18 cellular contexts compared by ENCODE assay signal in genomic region chr11:72548481-72548880, GRCh38.
DNase-seq lines count a peak whose midpoint lies in the region; ATAC-seq and TF ChIP-seq lines count a peak whose summit lies in the region.
"Had no signal": no experiment of that assay in that cellular context is flagged by ENCODE, and none has a peak within 500 bp of the region (broad histone marks: within the 10 kb centered on the region; RNA-seq: fewer than 3 reads in every experiment).

No MANE protein-coding gene starts in this region.

- no peak for ATAC-seq in SK-N-SH treated with all-trans-retinoic acid at 6 μM for 48 hours
- ATAC-seq: A549; CD8-positive, alpha-beta T cell; GM12878; GM23338 had no signal

- no peak for TF ChIP-seq CTCF in fibroblast of mammary gland (conservative IDR thresholded peaks at IDR 0.05; ENCODE audit: control insufficient read depth, insufficient read depth, low read depth, low read length)

- H3K4me3 ChIP-seq in fibroblast of mammary gland (ENCODE audit: control insufficient read depth, low read depth, low read length) (no peak overlapping the region), skeletal muscle cell (ENCODE audit: low read depth, low read length) (no peak overlapping the region)
- H3K4me3 ChIP-seq: A549; BLaER1 treated with 17β-estradiol and CSF1 and Interleukin-3, amounts not matched to agents 10 nM and 100 nM; GM12878; GM23338 had no signal

- peak; percentile 17 for DNase-seq in EH (ENCODE audit: low read depth)
- DNase-seq in M059J (ENCODE audit: low read depth): peak; percentile 18
- peak; percentile 39 for DNase-seq in fibroblast of mammary gland (ENCODE audit: low read depth)
- peak; percentile 20 for DNase-seq in skeletal muscle cell (ENCODE audit: low read depth)
- no peak for DNase-seq in pons (ENCODE audit: low spot score)
- no peak for DNase-seq in SK-N-DZ (ENCODE audit: low spot score)
- no peak for DNase-seq in 8988T
- DNase-seq: Calu3; CD8-positive, alpha-beta T cell; DMS79 treated with DMSO at 0.1 percent for 48 hours; EL; HCEC 1CT; HFFc6 had no signal

TF ChIP-seq in SK-N-SH treated with all-trans-retinoic acid at 6 μM for 48 hours, 23 proteins besides CTCF, POLR2A, EP300 and RAD21:
- TF ChIP-seq TOX (CRISPR knock-in tag; IDR thresholded peaks at IDR 0.05; ENCODE audit: borderline replicate concordance) (no peak), ZNF70 (CRISPR knock-in tag; IDR thresholded peaks at IDR 0.05) (no peak), TCF4 (CRISPR knock-in tag; IDR thresholded peaks at IDR 0.05; ENCODE audit: borderline replicate concordance) (no peak), CSDC2 (CRISPR knock-in tag; IDR thresholded peaks at IDR 0.05) (no peak), ZC3H10 (CRISPR knock-in tag; IDR thresholded peaks at IDR 0.05) (no peak), ZFP30 (CRISPR knock-in tag; IDR thresholded peaks at IDR 0.05) (no peak), TSHZ2 (CRISPR knock-in tag; IDR thresholded peaks at IDR 0.05) (no peak), RARB (CRISPR knock-in tag; IDR thresholded peaks at IDR 0.05) (no peak), ZNF8 (CRISPR knock-in tag; IDR thresholded peaks at IDR 0.05) (no peak), CSRNP3 (CRISPR knock-in tag; IDR thresholded peaks at IDR 0.05) (no peak), GLIS3 (CRISPR knock-in tag; IDR thresholded peaks at IDR 0.05) (no peak), PPARA (CRISPR knock-in tag; IDR thresholded peaks at IDR 0.05; ENCODE audit: borderline replicate concordance) (no peak), BACH2 (CRISPR knock-in tag; IDR thresholded peaks at IDR 0.05; ENCODE audit: borderline replicate concordance) (no peak), OSR1 (CRISPR knock-in tag; IDR thresholded peaks at IDR 0.05) (no peak)
- TF ChIP-seq, protein P1, sequence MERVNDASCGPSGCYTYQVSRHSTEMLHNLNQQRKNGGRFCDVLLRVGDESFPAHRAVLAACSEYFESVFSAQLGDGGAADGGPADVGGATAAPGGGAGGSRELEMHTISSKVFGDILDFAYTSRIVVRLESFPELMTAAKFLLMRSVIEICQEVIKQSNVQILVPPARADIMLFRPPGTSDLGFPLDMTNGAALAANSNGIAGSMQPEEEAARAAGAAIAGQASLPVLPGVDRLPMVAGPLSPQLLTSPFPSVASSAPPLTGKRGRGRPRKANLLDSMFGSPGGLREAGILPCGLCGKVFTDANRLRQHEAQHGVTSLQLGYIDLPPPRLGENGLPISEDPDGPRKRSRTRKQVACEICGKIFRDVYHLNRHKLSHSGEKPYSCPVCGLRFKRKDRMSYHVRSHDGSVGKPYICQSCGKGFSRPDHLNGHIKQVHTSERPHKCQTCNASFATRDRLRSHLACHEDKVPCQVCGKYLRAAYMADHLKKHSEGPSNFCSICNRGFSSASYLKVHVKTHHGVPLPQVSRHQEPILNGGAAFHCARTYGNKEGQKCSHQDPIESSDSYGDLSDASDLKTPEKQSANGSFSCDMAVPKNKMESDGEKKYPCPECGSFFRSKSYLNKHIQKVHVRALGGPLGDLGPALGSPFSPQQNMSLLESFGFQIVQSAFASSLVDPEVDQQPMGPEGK (CRISPR knock-in tag; IDR thresholded peaks at IDR 0.05; ENCODE audit: borderline replicate concordance): no peak
- TF ChIP-seq, protein P2, sequence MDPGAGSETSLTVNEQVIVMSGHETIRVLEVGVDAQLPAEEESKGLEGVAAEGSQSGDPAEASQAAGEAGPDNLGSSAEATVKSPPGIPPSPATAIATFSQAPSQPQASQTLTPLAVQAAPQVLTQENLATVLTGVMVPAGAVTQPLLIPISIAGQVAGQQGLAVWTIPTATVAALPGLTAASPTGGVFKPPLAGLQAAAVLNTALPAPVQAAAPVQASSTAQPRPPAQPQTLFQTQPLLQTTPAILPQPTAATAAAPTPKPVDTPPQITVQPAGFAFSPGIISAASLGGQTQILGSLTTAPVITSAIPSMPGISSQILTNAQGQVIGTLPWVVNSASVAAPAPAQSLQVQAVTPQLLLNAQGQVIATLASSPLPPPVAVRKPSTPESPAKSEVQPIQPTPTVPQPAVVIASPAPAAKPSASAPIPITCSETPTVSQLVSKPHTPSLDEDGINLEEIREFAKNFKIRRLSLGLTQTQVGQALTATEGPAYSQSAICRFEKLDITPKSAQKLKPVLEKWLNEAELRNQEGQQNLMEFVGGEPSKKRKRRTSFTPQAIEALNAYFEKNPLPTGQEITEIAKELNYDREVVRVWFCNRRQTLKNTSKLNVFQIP (CRISPR knock-in tag; IDR thresholded peaks at IDR 0.05; ENCODE audit: borderline replicate concordance, low read depth): no peak

Comparison
In these comparisons a context has a peak if more than half of its experiments do, and no peak if none do; other contexts are left out.
1. DNase-seq: peak in EH (single experiment), M059J (single experiment), fibroblast of mammary gland (single experiment) and skeletal muscle cell (single experiment); none in pons (single experiment), SK-N-DZ (single experiment) and 8988T (single experiment).